ENCODE assay signal across 17 cellular contexts in genomic region chr17:38425048-38425447, GRCh38. TPM values are rescaled to one million over a fixed set of nuclear protein-coding genes. Genes with fewer than 3 reads are reported as not detected.
A peak's percentile ranks its signal among the peaks of the same experiment; 100 is the strongest.
DNase-seq lines count a peak whose midpoint lies in the region; ATAC-seq, FAIRE-seq and TF ChIP-seq lines count a peak whose summit lies in the region.
"Had no signal": no experiment of that assay in that cellular context is flagged by ENCODE, and none has a peak within 500 bp of the region (broad histone marks: within the 10 kb centered on the region; RNA-seq: fewer than 3 reads in every experiment).

No MANE protein-coding gene starts in this region.

- H4K8ac ChIP-seq in H1 (ENCODE audit: extremely low read depth, insufficient read depth, low read length) (peak overlapping the region; percentile 15; the same call in 1 of the 2 replicates), neuronal stem cell (ENCODE audit: low read depth, low read length) (no peak overlapping the region)

- H3K9me3 ChIP-seq in heart left ventricle (no peaks in the 10 kb centered on the region), H1 (ENCODE audit: insufficient read depth in 2 of 2, low read depth in 1 of 2, low read length in 1 of 2) (no peaks in the 10 kb centered on the region), neuronal stem cell (replicated peaks in 1 of 2; ENCODE audit: control insufficient read depth in 2 of 2, insufficient read depth in 1 of 2, low read depth in 1 of 2, low read length in 2 of 2) (no peaks in the 10 kb centered on the region), transverse colon (no peaks in the 10 kb centered on the region), OCI-LY7 (ENCODE audit: low read length) (no peaks in the 10 kb centered on the region)
- H3K9me3 ChIP-seq: MG63, mucosa of descending colon, pancreas had no signal

- TF ChIP-seq EP300 in H1 (IDR thresholded peaks at IDR 0.05; ENCODE audit: borderline replicate concordance in 1 of 2, low read depth in 2 of 2, low read length in 2 of 2) = no peak
- no peak for TF ChIP-seq EP300 in transverse colon (IDR thresholded peaks at IDR 0.05; ENCODE audit: low read depth)

- H3K79me2 ChIP-seq in H1 (ENCODE audit: control insufficient read depth in 1 of 2, insufficient read depth in 2 of 2, low read length in 2 of 2) = peaks cover 0 to 23% of the 10 kb centered on the region in 2 experiments; a peak in 2 of 4 replicates
- no peaks in the 10 kb centered on the region for H3K79me2 ChIP-seq in OCI-LY7 (ENCODE audit: insufficient read depth, low read depth, low read length)

- H2BK120ac ChIP-seq in H1 (replicated peaks; ENCODE audit: low read depth, low read length) = no peak overlapping the region
- no peak overlapping the region for H2BK120ac ChIP-seq in neuronal stem cell (ENCODE audit: low read depth, low read length)

- peaks cover 9 to 81% (median 53%) of the 10 kb centered on the region in 12 donors for H3K4me1 ChIP-seq in heart left ventricle
- peaks cover 33 to 59% (median 44%) of the 10 kb centered on the region in 4 experiments for H3K4me1 ChIP-seq in H1 (replicated peaks in 1 of 4; ENCODE audit: control insufficient read depth in 3 of 4, insufficient read depth in 4 of 4, low read length in 3 of 4)
- H3K4me1 ChIP-seq in neuronal stem cell (ENCODE audit: control insufficient read depth in 2 of 2, insufficient read depth in 1 of 2, low read depth in 1 of 2, low read length in 2 of 2) = peaks cover 29 to 46% of the 10 kb centered on the region in 2 donors
- peaks cover 9 to 56% (median 32%) of the 10 kb centered on the region in 4 donors for H3K4me1 ChIP-seq in transverse colon
- H3K4me1 ChIP-seq in OCI-LY7 (ENCODE audit: insufficient read depth, low read length, poor library complexity, severe bottlenecking) = peaks cover 55% of the 10 kb centered on the region

- H3K4ac ChIP-seq in H1 (replicated peaks; ENCODE audit: insufficient read length, low read depth, low read length) = no peak overlapping the region
- no peak overlapping the region for H3K4ac ChIP-seq in neuronal stem cell (ENCODE audit: low read length)

- H2BK5ac ChIP-seq in H1 (ENCODE audit: low read depth, low read length) (peak overlapping the region; percentile 26; the same call in 1 of the 2 replicates), neuronal stem cell (ENCODE audit: low read length) (no peak overlapping the region)

- no peak overlapping the region for H3K14ac ChIP-seq in H1 (ENCODE audit: insufficient read length)
- no peak overlapping the region for H3K14ac ChIP-seq in neuronal stem cell (ENCODE audit: low read length)

- H4K20me1 ChIP-seq in H1 (replicated peaks in 1 of 2; ENCODE audit: control insufficient read depth in 1 of 2, insufficient read depth in 2 of 2, low read length in 2 of 2) = peaks cover 0 to 2% of the 10 kb centered on the region in 2 experiments
- no peaks in the 10 kb centered on the region for H4K20me1 ChIP-seq in OCI-LY7 (ENCODE audit: insufficient read depth, low read length)

- H2BK12ac ChIP-seq in H1 (ENCODE audit: low read depth, low read length) (peak overlapping the region; percentile 68; the same call in 1 of the 2 replicates), neuronal stem cell (ENCODE audit: low read length) (peak overlapping the region; percentile 42)

- no peaks in the 10 kb centered on the region for H3K9me2 ChIP-seq in OCI-LY7 (ENCODE audit: insufficient read depth, low read length)

- in situ Hi-C loops in transverse colon (cut with MboI; ENCODE audit: low pct_ligation_motif_present in 1 of 4, low pct_unique_long_range_greater_than_20kb in 1 of 4, low sequenced_read_pairs in 3 of 4) (no loop called here), ACHN (cut with HindIII; ENCODE audit: low pct_ligation_motif_present, low pct_unique_long_range_greater_than_20kb, low sequenced_read_pairs) (no loop called here)

- H4K91ac ChIP-seq in H1 (replicated peaks; ENCODE audit: insufficient read length, low read length) (peak overlapping the region; percentile 77), neuronal stem cell (ENCODE audit: low read depth, low read length, poor library complexity) (no peak overlapping the region)

- POLR2A ChIA-PET in H1 (lab: Charles Lee; ENCODE audit: partially characterized antibody) = interaction anchor here (0.9 to 7.6 kb wide), 6 partner anchors 9 to 48 kb away, joined by 3 to 72 read pairs (median 7); no protein-coding TSS in a partner anchor
- POLR2A ChIA-PET in OCI-LY7 (lab: Charles Lee) = no interaction called here

- H3K27ac ChIP-seq in heart left ventricle = peak overlapping the region; percentile 11 to 99 (median 80)
- no peak overlapping the region for H3K27ac ChIP-seq in H1 (ENCODE audit: low read depth, low read length)
- H3K27ac ChIP-seq in neuronal stem cell (replicated peaks; ENCODE audit: low read length) = no peak overlapping the region
- H3K27ac ChIP-seq in transverse colon = peak overlapping the region; percentile 84 to 96 (median 90)
- H3K27ac ChIP-seq in OCI-LY7 (ENCODE audit: low read depth, low read length, poor library complexity, severe bottlenecking) = no peak overlapping the region
- H3K27ac ChIP-seq: pancreas had no signal

- WGBS in heart left ventricle, 4 donors = 54 to 68% (median 60%) methylated on average over 13 of the region's 13 CpGs
- WGBS in H1 (ENCODE audit: extremely low coverage in 1 of 2, insufficient coverage in 1 of 2, insufficient read length in 1 of 2, insufficient replicate concordance in 2 of 2, low coverage in 1 of 2, low lambda C conversion rate in 2 of 2, missing lambda C conversion rate in 1 of 2), 2 experiments = 93% methylated on average over 13 of the region's 13 CpGs; no CpG with 5 or more reads in 1 of the 2 experiments
- WGBS in neuronal stem cell (ENCODE audit: extremely low coverage in 2 of 2, insufficient read length in 2 of 2, insufficient replicate concordance in 1 of 2), 2 donors = no CpG with 5 or more reads among the region's 13 CpGs
- whole genome bisulfite sequencing in transverse colon (ENCODE audit: low coverage in 1 of 2), 2 donors = 62 to 77% methylated on average over 10 to 13 of the region's 13 CpGs

- H2AK5ac ChIP-seq in H1 (ENCODE audit: low read depth, low read length) (peak overlapping the region; percentile 94; the same call in 1 of the 2 replicates), neuronal stem cell (ENCODE audit: low read depth, low read length) (peak overlapping the region; percentile 15)

- H3K36me3 ChIP-seq in heart left ventricle (no peaks in the 10 kb centered on the region), H1 (ENCODE audit: control insufficient read depth in 2 of 4, insufficient read depth in 4 of 4, low read length in 3 of 4) (no peaks in the 10 kb centered on the region), neuronal stem cell (replicated peaks in 1 of 2; ENCODE audit: control insufficient read depth in 2 of 2, insufficient read depth in 2 of 2, low read length in 2 of 2) (no peaks in the 10 kb centered on the region), transverse colon (no peaks in the 10 kb centered on the region), OCI-LY7 (ENCODE audit: insufficient read depth, low read length) (no peaks in the 10 kb centered on the region)
- H3K36me3 ChIP-seq: pancreas had no signal

- H3K9ac ChIP-seq in H1 (replicated peaks in 1 of 4; ENCODE audit: extremely low read depth in 1 of 4, low read depth in 3 of 4, low read length in 3 of 4) = no peak overlapping the region
- no peak overlapping the region for H3K9ac ChIP-seq in neuronal stem cell (ENCODE audit: low read depth, low read length, poor library complexity)

- no peak overlapping the region for H3K4me2 ChIP-seq in H1 (ENCODE audit: insufficient read depth in 1 of 2, low read depth in 2 of 2, low read length in 2 of 2)
- no peak overlapping the region for H3K4me2 ChIP-seq in neuronal stem cell (ENCODE audit: insufficient read depth, low read length, poor library complexity, severe bottlenecking)
- no peak overlapping the region for H3K4me2 ChIP-seq in OCI-LY7 (ENCODE audit: low read length)

- DNase-seq in heart left ventricle (peak in 1 of 5 donors; percentile 48), Right ventricle myocardium inferior (ENCODE audit: missing footprints) (no peak), H1 (ENCODE audit: low read depth in 1 of 2, low spot score in 2 of 2) (no peak), neuronal stem cell (ENCODE audit: low spot score) (no peak), transverse colon (no peak), COLO829 (ENCODE audit: low spot score) (no peak), ACHN (no peak), OCI-LY7 (ENCODE audit: low spot score) (no peak)
- DNase-seq: activated CD8-positive, alpha-beta T cell treated with anti-CD3 and anti-CD28 coated beads for 36 hours; activated naive CD8-positive, alpha-beta T cell treated with anti-CD3 and anti-CD28 coated beads, Interleukin-2, amount 50 U/mL, for 24 hours; CD4-positive, alpha-beta memory T cell; central memory CD4-positive, alpha-beta T cell; DND-41; MG63; mucosa of descending colon; NCI-H1930; pancreas had no signal

- H3K18ac ChIP-seq in H1 (ENCODE audit: extremely low read depth, low read length) = peak overlapping the region; percentile 48
- peak overlapping the region; percentile 21 for H3K18ac ChIP-seq in neuronal stem cell (ENCODE audit: low read length)

- no peak for TF ChIP-seq RAD21 in H1 (IDR thresholded peaks at IDR 0.05 in 1 of 2, conservative IDR thresholded peaks at IDR 0.05 in 1 of 2; ENCODE audit: low read depth in 2 of 2, low read length in 2 of 2)

- CTCF ChIA-PET in H1 (lab: Charles Lee; ENCODE audit: partially characterized antibody) = interaction anchor here (1.2 to 24.5 kb wide), 15 partner anchors 7 to 124 kb away, joined by 3 to 400 read pairs (median 11); partner anchors contain the start of genes GPR179 and SOCS7
- CTCF ChIA-PET in OCI-LY7 (lab: Charles Lee; ENCODE audit: unreplicated experiment) = no interaction called here

- H3K23ac ChIP-seq in H1 (ENCODE audit: insufficient read length) (no peak overlapping the region), neuronal stem cell (ENCODE audit: low read depth, low read length, poor library complexity) (no peak overlapping the region)

- peak overlapping the region; percentile 82 for H2BK20ac ChIP-seq in H1 (ENCODE audit: low read length)

- intact Hi-C loops in heart left ventricle (cut with DNase I) (loop anchor here in 4 of 10 donors (5.0 to 10.0 kb wide), 2 partner anchors 42 to 240 kb away; no protein-coding TSS in a partner anchor), Right ventricle myocardium inferior (cut with DNase I) (loop anchor here (5.0 to 10.0 kb wide), 3 partner anchors 37 to 310 kb away; partner anchors contain the start of gene CISD3), transverse colon (cut with DNase I; ENCODE audit: low total_unique reads) (loop anchor here (5.0 kb wide), 1 partner anchor 62 kb away; no protein-coding TSS in a partner anchor), OCI-LY7 (cut with micrococcal nuclease; ENCODE audit: unreplicated experiment) (loop anchor here (10.0 kb wide), 1 partner anchor 240 kb away; no protein-coding TSS in a partner anchor)

- H3K79me1 ChIP-seq in H1 (ENCODE audit: low read depth, low read length) = peaks cover 4% of the 10 kb centered on the region; the same call in 1 of the 2 replicates
- H3K79me1 ChIP-seq in neuronal stem cell (ENCODE audit: low read depth, low read length) = no peaks in the 10 kb centered on the region

- H3K23me2 ChIP-seq in H1 (ENCODE audit: low read depth, low read length) = peaks cover 7% of the 10 kb centered on the region

- no peak overlapping the region for H3K56ac ChIP-seq in H1 (replicated peaks; ENCODE audit: insufficient read length, low read depth, low read length)

- H3K27me3 ChIP-seq in heart left ventricle (peaks cover 0 to 6% (median 0%) of the 10 kb centered on the region in 9 donors), H1 (replicated peaks in 1 of 4; ENCODE audit: control insufficient read depth in 3 of 4, extremely low read depth in 1 of 4, insufficient read depth in 3 of 4, low read length in 3 of 4) (peaks cover 0 to 3% (median under 1%) of the 10 kb centered on the region in 4 experiments; a peak in 2 of 7 replicates), neuronal stem cell (ENCODE audit: control insufficient read depth in 3 of 3, insufficient read depth in 3 of 3, low read depth in 1 of 3, low read length in 3 of 3) (peaks cover 0 to 34% (median 0%) of the 10 kb centered on the region in 3 experiments), transverse colon (peaks cover 36% of the 10 kb centered on the region)
- H3K27me3 ChIP-seq: MG63 had no signal

- H2AFZ ChIP-seq in H1 (ENCODE audit: low read length) (no peak overlapping the region), neuronal stem cell (ENCODE audit: low read length) (peak overlapping the region; percentile 54), OCI-LY7 (ENCODE audit: low read length) (no peak overlapping the region)

- TF ChIP-seq CTCF in heart left ventricle (IDR thresholded peaks at IDR 0.05) (no peak), H1 (IDR thresholded peaks at IDR 0.05; ENCODE audit: control extremely low read depth in 1 of 3, insufficient read depth in 1 of 3, low read depth in 1 of 3, low read length in 3 of 3) (no peak), transverse colon (IDR thresholded peaks at IDR 0.05) (no peak), OCI-LY7 (conservative IDR thresholded peaks at IDR 0.05; ENCODE audit: low read length) (no peak)

- TF ChIP-seq POLR2A in heart left ventricle (IDR thresholded peaks at IDR 0.05) (no peak), H1 (IDR thresholded peaks at IDR 0.05; ENCODE audit: control extremely low read depth in 1 of 2, low read depth in 2 of 2, low read length in 2 of 2) (no peak), transverse colon (IDR thresholded peaks at IDR 0.05) (no peak)

- no TSS peak for BruUV-seq in OCI-LY7 (replicated peaks; lab: Mats Ljungman, UMichigan)

- H2BK15ac ChIP-seq in H1 (ENCODE audit: low read length) = peak overlapping the region; percentile 74; the same call in 1 of the 2 replicates
- peak overlapping the region; percentile 50 for H2BK15ac ChIP-seq in neuronal stem cell (ENCODE audit: low read length)

- FAIRE-seq in H1 (lab: Jason Lieb, UNC) = no peak
- FAIRE-seq: pancreas had no signal

- no peak overlapping the region for H4K5ac ChIP-seq in H1 (ENCODE audit: insufficient read length, low read depth, low read length)

- ATAC-seq in heart left ventricle = no peak
- no peak for ATAC-seq in Right ventricle myocardium inferior
- ATAC-seq: activated CD8-positive, alpha-beta T cell treated with anti-CD3 and anti-CD28 coated beads for 36 hours; activated naive CD8-positive, alpha-beta T cell treated with anti-CD3 and anti-CD28 coated beads, Interleukin-2, amount 50 U/mL, for 24 hours; mucosa of descending colon; pancreas had no signal

- H3K4me3 ChIP-seq in heart left ventricle (no peak overlapping the region), H1 (ENCODE audit: extremely low read depth in 1 of 4, insufficient read depth in 2 of 4, low read depth in 3 of 4, low read length in 4 of 4) (no peak overlapping the region), neuronal stem cell (ENCODE audit: low read length in 2 of 2) (no peak overlapping the region), transverse colon (no peak overlapping the region), OCI-LY7 (ENCODE audit: low read depth, low read length, poor library complexity, severe bottlenecking) (no peak overlapping the region)
- H3K4me3 ChIP-seq: MG63, mucosa of descending colon, pancreas had no signal

RNA-seq across cellular contexts. Expression of gene ARHGAP23, which starts 3.2 kb away (rescaled TPM):
- total RNA-seq in heart left ventricle (10 to 100 TPM; 28.0 to 72.3 (median 66.3) TPM), Right ventricle myocardium inferior (67.5 TPM), transverse colon (10 to 100 TPM in 3 of 4 donors, 1 to 10 TPM in 1; 4.5 to 21.7 (median 17.0) TPM), OCI-LY7 (2022) (14.6 and 16.3 TPM in 2 replicates)
- polyA plus RNA-seq in heart left ventricle (10 to 100 TPM; 34.4 to 73.1 TPM), H1 (2011; rRNA removed) (16.3 and 28.6 TPM in 2 replicates)
- 107 and 108 TPM in 2 replicates for total RNA-seq in H1 (2021; fragmentation: NEBNext Ultra II Directional; extraction: Animal tissue kit (Norgen Biotek cat#: 25700))
- 21.0 TPM for polyA plus RNA-seq in H1 (2011; cell fraction: cytosol; rRNA removed)
- 52.6 TPM for polyA plus RNA-seq in H1 (2011; cell fraction: nucleus; rRNA removed)
- polyA plus RNA-seq in H1 (2012, experiment 1 of 2) = 39.3 to 66.4 TPM (median 42.6 TPM) in 4 replicates
- 39.0 TPM for polyA plus RNA-seq in H1 (2012, experiment 2 of 2)
- polyA plus RNA-seq in H1 (2013, experiment 1 of 2) = 43.2 TPM
- polyA plus RNA-seq in H1 (2013, experiment 2 of 2) = 43.6 TPM
- polyA minus RNA-seq in H1 (2011; rRNA and poly(A)+ RNA removed) = 23.8 and 36.4 TPM in 2 replicates
- polyA minus RNA-seq in H1 (2011; cell fraction: cytosol; rRNA and poly(A)+ RNA removed) = 25.8 TPM
- polyA minus RNA-seq in H1 (2011; cell fraction: nucleus; rRNA and poly(A)+ RNA removed) = 69.0 TPM
- polyA plus RNA-seq in neuronal stem cell (2013, experiment 1 of 2) = 15.0 TPM
- 15.8 TPM for polyA plus RNA-seq in neuronal stem cell (2013, experiment 2 of 2)
- total RNA-seq in OCI-LY7 (2014; rRNA removed; shearing (Covaris generic)) = 18.6 and 25.4 TPM in 2 replicates
- total RNA-seq: CD4-positive, alpha-beta memory T cell had no signal

Comparison
In these comparisons a context has a peak if more than half of its experiments do, and no peak if none do; other contexts are left out.
1. H3K27ac ChIP-seq: peak in heart left ventricle (12 of 12) and transverse colon (4 of 4); none in H1 (single experiment), neuronal stem cell (single experiment) and OCI-LY7 (single experiment).